Comparison of ENCODE assay signal across 7 cellular contexts in the genomic region with DNA sequence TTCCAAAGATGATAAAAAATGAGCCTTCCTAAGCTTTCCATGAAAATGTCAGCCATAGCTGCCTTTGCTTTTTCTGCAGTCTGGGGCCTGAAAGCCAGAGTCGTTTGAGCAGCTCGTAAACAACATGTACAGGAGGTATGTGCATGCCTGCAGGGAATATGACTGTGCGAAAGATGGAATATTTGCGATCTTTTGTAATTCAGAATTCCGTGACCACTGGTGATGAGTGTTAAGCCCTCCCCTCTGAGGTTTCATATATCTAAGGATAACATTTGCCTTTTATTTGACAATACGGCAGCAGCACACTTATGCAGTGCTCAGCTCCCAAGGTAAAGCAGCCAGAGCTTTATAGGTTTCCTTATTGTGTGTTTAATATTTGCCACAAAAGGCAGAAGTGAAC.
DNase-seq lines count a peak whose midpoint lies in the region; ATAC-seq, FAIRE-seq and TF ChIP-seq lines count a peak whose summit lies in the region.
"Not testable (repeated sequence)": the region's sequence is repeated elsewhere in the genome, so short reads cannot be mapped to it uniquely, and the experiment has no call there.

No MANE protein-coding gene starts in this region.

- not testable (repeated sequence) for H3K9me3 Mint-ChIP-seq in mesothelial cell of epicardium

- not testable (repeated sequence) for FAIRE-seq in bronchial epithelial cell (lab: Jason Lieb, UNC)

- H3K27me3 Mint-ChIP-seq in mesothelial cell of epicardium (ENCODE audit: low read depth): not testable (repeated sequence)

- H3K27me3 ChIP-seq in HAP-1 (ENCODE audit: low read depth); RWPE2 (ENCODE audit: insufficient read depth, poor library complexity, severe bottlenecking); bronchial epithelial cell (ENCODE audit: control insufficient read depth, insufficient read depth, low read length): not testable (repeated sequence)

- ATAC-seq in RWPE2 (ENCODE audit: low read depth): peak; percentile 94

- not testable (repeated sequence) for H3K4me3 Mint-ChIP-seq in mesothelial cell of epicardium

- peak overlapping the region; percentile 69 for H3K27ac Mint-ChIP-seq in mesothelial cell of epicardium

- not testable (repeated sequence) for H3K4me1 ChIP-seq in HAP-1; RWPE2 (ENCODE audit: insufficient read depth, poor library complexity, severe bottlenecking)

- not testable (repeated sequence) for H3K4me1 Mint-ChIP-seq in mesothelial cell of epicardium

- H3K9me3 ChIP-seq in HAP-1; RWPE2 (ENCODE audit: severe bottlenecking): not testable (repeated sequence)

- not testable (repeated sequence) for H3K36me3 Mint-ChIP-seq in mesothelial cell of epicardium

- in situ Hi-C loops in HAP-1 (cut with MboI; ENCODE audit: low sequenced_read_pairs): not testable (repeated sequence)

- H3K4me3 ChIP-seq in HAP-1; RWPE2 (ENCODE audit: severe bottlenecking); bronchial epithelial cell (ENCODE audit: low read depth, low read length); epithelial cell of esophagus (ENCODE audit: low read length): not testable (repeated sequence)

- not testable (repeated sequence) for TF ChIP-seq CTCF in RWPE2 (IDR thresholded peaks at IDR 0.05; ENCODE audit: poor library complexity, severe bottlenecking); bronchial epithelial cell (IDR thresholded peaks at IDR 0.05; ENCODE audit: insufficient read depth, low read length, severe bottlenecking); epithelial cell of esophagus (IDR thresholded peaks at IDR 0.05; ENCODE audit: insufficient read depth, low read depth, low read length, missing control alignments); mesothelial cell of epicardium (IDR thresholded peaks at IDR 0.05; ENCODE audit: unreplicated experiment)

- not testable (repeated sequence) for H3K36me3 ChIP-seq in HAP-1 (replicated peaks); RWPE2 (ENCODE audit: low read depth); bronchial epithelial cell (ENCODE audit: control insufficient read depth, insufficient read depth, low read length)

- not testable (repeated sequence) for H3K27ac ChIP-seq in RWPE2 (ENCODE audit: poor library complexity, severe bottlenecking)

- peak; percentile 21 for DNase-seq in EL
- peak; percentile 68 to 82 for DNase-seq in HAP-1 (ENCODE audit: low spot score in 2 of 2)
- peak; percentile 48 for DNase-seq in M059J (ENCODE audit: low read depth)
- not testable (repeated sequence) for DNase-seq in RWPE2 (ENCODE audit: low spot score); mesothelial cell of epicardium (ENCODE audit: low spot score in 2 of 2, unreplicated experiment in 2 of 2)
- DNase-seq in bronchial epithelial cell (ENCODE audit: low read depth): peak; percentile 7
- DNase-seq in epithelial cell of esophagus (ENCODE audit: low read depth): peak; percentile 34
